In genomic region chr16:47143329-47143676, GRCh38 we compare ENCODE assay signal across 8 cellular contexts. TPM values are rescaled to one million over a fixed set of nuclear protein-coding genes. Genes with fewer than 3 reads are reported as not detected.
DNase-seq lines count a peak whose midpoint lies in the region; ATAC-seq and TF ChIP-seq lines count a peak whose summit lies in the region.

No MANE protein-coding gene starts in this region.

- H3K27me3 ChIP-seq in PC-3 (ENCODE audit: low read length) (no peaks in the 10 kb centered on the region), fibroblast of lung (ENCODE audit: control insufficient read depth, insufficient read depth, low read length) (no peaks in the 10 kb centered on the region), neural cell (ENCODE audit: insufficient read depth, low read depth, low read length) (no peaks in the 10 kb centered on the region), thymus (ENCODE audit: control insufficient read depth, insufficient read depth) (peaks cover 36% of the 10 kb centered on the region)

- peak; percentile 67 for TF ChIP-seq RAD21 in neural cell (conservative IDR thresholded peaks at IDR 0.05)

- H4K20me1 ChIP-seq in PC-3 (ENCODE audit: low read length) (no peaks in the 10 kb centered on the region), fibroblast of lung (ENCODE audit: control insufficient read depth, extremely low read depth, insufficient read depth, low read length) (no peaks in the 10 kb centered on the region), neural cell (ENCODE audit: insufficient read depth) (no peaks in the 10 kb centered on the region)

- H3K27ac ChIP-seq in PC-3 (ENCODE audit: low read length) (no peak overlapping the region), fibroblast of lung (ENCODE audit: insufficient read depth, low read length) (peak overlapping the region; percentile 49), neural cell (ENCODE audit: low read length) (peak overlapping the region; percentile 69), thymus (ENCODE audit: low read depth) (peak overlapping the region; percentile 48)

- H3K9ac ChIP-seq in PC-3 (ENCODE audit: low read length) (peak overlapping the region; percentile 56), fibroblast of lung (ENCODE audit: insufficient read depth, low read length) (peak overlapping the region; percentile 58), neural cell (ENCODE audit: low read length) (peak overlapping the region; percentile 78)

- peak; percentile 16 for TF ChIP-seq EP300 in neural cell (conservative IDR thresholded peaks at IDR 0.05; ENCODE audit: poor library complexity, severe bottlenecking)

- CTCF ChIA-PET in PC-3 (lab: Charles Lee) = interaction anchor here (1.2 kb wide), 1 partner anchor 195 kb away, joined by 3 read pairs; no protein-coding TSS in a partner anchor

- ATAC-seq in GM21390 (IDR thresholded peaks at IDR 0.05; ENCODE audit: unreplicated experiment) = peak; percentile 59
- peak; percentile 69 for ATAC-seq in PC-3

- H3K4me1 ChIP-seq in PC-3 (ENCODE audit: insufficient read depth, low read length) (peaks cover 5% of the 10 kb centered on the region), fibroblast of lung (ENCODE audit: control insufficient read depth, extremely low read depth, insufficient read depth, low read length) (no peaks in the 10 kb centered on the region), thymus (ENCODE audit: control insufficient read depth, insufficient read depth, low read length) (peaks cover 7% of the 10 kb centered on the region)

- intact Hi-C loops in PC-3 (cut with micrococcal nuclease) = loop anchor here (5.0 to 10.0 kb wide), 5 partner anchors 106 to 981 kb away; partner anchors contain the start of genes ITFG1 and PHKB

- peak; percentile 52 for TF ChIP-seq CTCF in PC-3 (conservative IDR thresholded peaks at IDR 0.05; ENCODE audit: low read depth, low read length)
- peak; percentile 32 to 47 for TF ChIP-seq CTCF in fibroblast of lung (conservative IDR thresholded peaks at IDR 0.05 in 1 of 2, IDR thresholded peaks at IDR 0.05 in 1 of 2; ENCODE audit: low read depth in 1 of 2, low read length in 2 of 2)
- TF ChIP-seq CTCF in neural cell (IDR thresholded peaks at IDR 0.05; ENCODE audit: poor library complexity, severe bottlenecking) = peak; percentile 92

- POLR2A ChIA-PET in PC-3 (lab: Charles Lee; ENCODE audit: unreplicated experiment) = no interaction called here

- H3K79me2 ChIP-seq in PC-3 (ENCODE audit: low read length) (peaks cover 48% of the 10 kb centered on the region), fibroblast of lung (ENCODE audit: control insufficient read depth, insufficient read depth, low read length) (no peaks in the 10 kb centered on the region), neural cell (replicated peaks; ENCODE audit: insufficient read depth, low read length) (peaks cover 27% of the 10 kb centered on the region)

- DNase-seq in DMS114 treated with DMSO at 0.1 percent for 48 hours (lab: John Stamatoyannopoulos, UW; ENCODE audit: unreplicated experiment) (peak; percentile 28), HPDE6-E6E7 (ENCODE audit: extremely low spot score) (peak; percentile 75), PC-3 (peak; percentile 74), fibroblast of lung (ENCODE audit: low read depth in 2 of 2) (peak; percentile 62 to 63)
- DNase-seq in activated T-cell treated with anti-CD3 and anti-CD28 coated beads, Interleukin-2, amount 50 U/mL, for 1 hour = peak; percentile 75

- BruUV-seq in PC-3 (replicated peaks; lab: Mats Ljungman, UMichigan) = no TSS peak

- H3K4me3 ChIP-seq in PC-3 (ENCODE audit: low read length) (peak overlapping the region; percentile 69), fibroblast of lung (replicated peaks in 1 of 4; ENCODE audit: control extremely low read depth in 1 of 4, insufficient read depth in 1 of 4, low read depth in 3 of 4, low read length in 4 of 4) (peak overlapping the region; percentile 49 to 68 (median 60)), neural cell (ENCODE audit: low read length) (peak overlapping the region; percentile 75), thymus (ENCODE audit: low read length) (peak overlapping the region; percentile 58)

- WGBS in thymus = 1% methylated on average over 55 of the region's 55 CpGs

- H3F3A ChIP-seq in PC-3 (ENCODE audit: low read length, unreplicated experiment) (no peaks in the 10 kb centered on the region), neural cell (ENCODE audit: insufficient read depth, low read length, poor library complexity, severe bottlenecking) (no peaks in the 10 kb centered on the region)

- H3K4me2 ChIP-seq in PC-3 (ENCODE audit: low read length) (peak overlapping the region; percentile 85), fibroblast of lung (ENCODE audit: extremely low read depth, insufficient read depth, low read length) (peak overlapping the region; percentile 84), neural cell (ENCODE audit: low read length) (no peak overlapping the region)

- H3K36me3 ChIP-seq in PC-3 (ENCODE audit: low read depth, low read length) = no peaks in the 10 kb centered on the region
- H3K36me3 ChIP-seq in fibroblast of lung (ENCODE audit: control insufficient read depth, insufficient read depth, low read length) = no peaks in the 10 kb centered on the region
- no peaks in the 10 kb centered on the region for H3K36me3 ChIP-seq in neural cell (ENCODE audit: insufficient read depth, low read length)
- H3K36me3 ChIP-seq in thymus (ENCODE audit: control insufficient read depth, insufficient read depth) = no peaks in the 10 kb centered on the region

- H3K9me2 ChIP-seq in PC-3 (replicated peaks; ENCODE audit: low read length) (no peaks in the 10 kb centered on the region), neural cell (ENCODE audit: insufficient read depth, low read length) (no peaks in the 10 kb centered on the region)

- H3K9me3 ChIP-seq in PC-3 (ENCODE audit: low read length) = no peaks in the 10 kb centered on the region
- no peaks in the 10 kb centered on the region for H3K9me3 ChIP-seq in fibroblast of lung (ENCODE audit: control insufficient read depth, insufficient read depth, low read depth, low read length)
- H3K9me3 ChIP-seq in neural cell (ENCODE audit: low read length) = no peaks in the 10 kb centered on the region
- no peaks in the 10 kb centered on the region for H3K9me3 ChIP-seq in thymus (ENCODE audit: control insufficient read depth)

- H2AFZ ChIP-seq in PC-3 (ENCODE audit: low read length) (peak overlapping the region; percentile 67), fibroblast of lung (ENCODE audit: low read length) (peak overlapping the region; percentile 72), neural cell (ENCODE audit: low read depth, low read length) (peak overlapping the region; percentile 36)

TF ChIP-seq in neural cell, 6 proteins besides CTCF, POLR2A, EP300 and RAD21:
- TF ChIP-seq MXI1 (conservative IDR thresholded peaks at IDR 0.05; ENCODE audit: poor library complexity, severe bottlenecking) (peak; percentile 56), SMC3 (conservative IDR thresholded peaks at IDR 0.05; ENCODE audit: poor library complexity) (peak; percentile 83), POLR2AphosphoS5 (IDR thresholded peaks at IDR 0.05) (no peak)

RNA-seq across cellular contexts. Expression of gene NETO2, which starts 0.4 kb away (rescaled TPM):
- total RNA-seq in PC-3 (2014; rRNA removed) = 40.6 and 43.7 TPM in 2 replicates
- 3.0 and 10.0 TPM in 2 replicates for total RNA-seq in fibroblast of lung
- 13.2 and 37.7 TPM in 2 replicates for polyA plus RNA-seq in fibroblast of lung
- polyA plus RNA-seq in fibroblast of lung (2012) = 6.2 and 17.3 TPM in 2 replicates
- polyA minus RNA-seq in fibroblast of lung (ENCODE audit: low replicate concordance) = 6.1 and 10.4 TPM in 2 replicates
- polyA plus RNA-seq in neural cell = 95.0 and 101 TPM in 2 replicates
- polyA minus RNA-seq in neural cell = 96.4 and 109 TPM in 2 replicates
- 8.4 TPM for polyA plus RNA-seq in thymus

Comparison
In these comparisons a context has a peak if more than half of its experiments do, and no peak if none do; other contexts are left out.
1. CTCF ChIP-seq: peak in every context shown above with its lines; median percentile 92 in neural cell; 52 in PC-3; 40 in fibroblast of lung.